ENCODE assay signal across 8 cellular contexts in the genomic region with DNA sequence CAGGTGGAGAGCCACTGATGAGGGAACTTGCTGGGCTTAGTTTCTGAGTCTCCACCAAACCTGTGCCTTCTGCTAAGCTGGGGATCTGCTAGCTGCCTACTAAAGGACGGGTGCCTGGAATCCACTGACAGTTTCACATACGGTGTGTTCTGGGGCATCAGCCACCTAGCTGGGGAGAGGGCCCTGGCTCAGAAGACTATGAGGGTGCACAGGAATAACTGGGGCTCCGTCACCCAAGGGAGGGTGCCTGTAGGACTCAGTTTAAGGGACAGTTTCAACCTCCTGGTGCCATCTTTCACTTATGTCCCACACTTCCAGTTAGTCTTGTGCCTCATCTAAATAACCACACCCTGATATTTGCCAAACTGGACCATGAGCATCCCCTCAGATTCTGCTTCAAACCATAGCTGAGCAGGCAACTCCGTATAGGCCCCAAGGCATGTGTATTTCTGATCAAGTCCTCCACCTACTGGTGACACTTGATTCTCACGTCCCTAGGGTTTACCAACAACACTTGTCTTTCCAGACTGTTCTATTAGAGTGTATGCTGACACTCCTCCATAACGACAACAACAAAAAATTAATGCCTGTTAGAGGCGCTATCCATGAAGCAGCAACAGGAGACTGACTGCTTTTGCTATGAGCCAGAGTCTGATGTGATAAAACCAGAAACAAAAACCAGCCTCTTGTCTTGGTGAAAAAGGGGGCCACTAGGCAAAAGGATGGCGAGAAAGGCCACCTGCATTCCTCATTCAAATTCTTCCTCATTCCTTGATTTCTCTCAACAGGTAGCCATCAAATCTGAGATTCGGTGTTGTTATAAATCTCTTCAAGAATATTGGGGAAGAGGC. TPM values are rescaled to one million over a fixed set of nuclear protein-coding genes. Genes with fewer than 3 reads are reported as not detected.
DNase-seq lines count a peak whose midpoint lies in the region; ATAC-seq and TF ChIP-seq lines count a peak whose summit lies in the region.

No MANE protein-coding gene starts in this region.

- WGBS in suprapubic skin: 52% methylated on average over 9 of the region's 9 CpGs

- no peak overlapping the region for H3K4me2 ChIP-seq in MM.1S (ENCODE audit: low read depth, low read length)

- TF ChIP-seq EP300 in suprapubic skin (IDR thresholded peaks at IDR 0.05): no peak

- no peak for TF ChIP-seq POLR2A in suprapubic skin (IDR thresholded peaks at IDR 0.05)

- TF ChIP-seq CTCF in AG10803 (conservative IDR thresholded peaks at IDR 0.05; ENCODE audit: low read length) (peak; percentile 79), GM12875 (IDR thresholded peaks at IDR 0.05; ENCODE audit: borderline replicate concordance, insufficient read depth, low read depth, low read length) (peak; percentile 53; the same call in 1 of the 2 replicates), MM.1S (IDR thresholded peaks at IDR 0.05; ENCODE audit: low read length) (peak; percentile 81), cardiac fibroblast (IDR thresholded peaks at IDR 0.05; ENCODE audit: low read depth, low read length) (peak; percentile 50), suprapubic skin (IDR thresholded peaks at IDR 0.05) (peak; percentile 8 to 32)

- no peaks in the 10 kb centered on the region for H3K79me2 ChIP-seq in MM.1S (ENCODE audit: low read length)

- H3K4me1 ChIP-seq in MM.1S (ENCODE audit: low read length) (no peaks in the 10 kb centered on the region), suprapubic skin (no peaks in the 10 kb centered on the region)

- no peaks in the 10 kb centered on the region for H3K36me3 ChIP-seq in MM.1S (replicated peaks; ENCODE audit: insufficient read depth, low read length)
- no peaks in the 10 kb centered on the region for H3K36me3 ChIP-seq in suprapubic skin

- H3K27ac ChIP-seq in MM.1S (ENCODE audit: low read length) (no peak overlapping the region), suprapubic skin (no peak overlapping the region)

- H3F3A ChIP-seq in MM.1S (ENCODE audit: insufficient read depth, low read length): no peaks in the 10 kb centered on the region

- H3K4me3 ChIP-seq in AG10803 (ENCODE audit: low read length) (no peak overlapping the region), GM12875 (ENCODE audit: low read depth, low read length) (no peak overlapping the region), MM.1S (ENCODE audit: low read length) (no peak overlapping the region), cardiac fibroblast (replicated peaks in 1 of 2; ENCODE audit: low read depth in 2 of 2, low read length in 2 of 2) (no peak overlapping the region), suprapubic skin (no peak overlapping the region)

- no peaks in the 10 kb centered on the region for H3K9me2 ChIP-seq in MM.1S (replicated peaks; ENCODE audit: insufficient read depth, low read length)

- ATAC-seq in HG03378 (IDR thresholded peaks at IDR 0.05; ENCODE audit: unreplicated experiment): no peak

- H3K9me3 ChIP-seq in MM.1S (replicated peaks; ENCODE audit: insufficient read depth, low read length) (no peaks in the 10 kb centered on the region), suprapubic skin (no peaks in the 10 kb centered on the region)

- H3K27me3 ChIP-seq in MM.1S (replicated peaks; ENCODE audit: insufficient read depth, low read length) (no peaks in the 10 kb centered on the region), suprapubic skin (no peaks in the 10 kb centered on the region)

- DNase-seq in AG10803 (ENCODE audit: low read depth): peak; percentile 71
- peak; percentile 77 for DNase-seq in MM.1S
- peak; percentile 35 for DNase-seq in SK-N-DZ (ENCODE audit: low spot score)
- peak; percentile 75 to 79 for DNase-seq in cardiac fibroblast (ENCODE audit: low read depth in 2 of 2)
- peak; percentile 78 for DNase-seq in left kidney (ENCODE audit: low read depth, low spot score)
- no peak for DNase-seq in suprapubic skin (ENCODE audit: low spot score in 2 of 2)

- 0 out of 2 replicates have a peak overlapping the region, but pooled peaks have one; percentile 21 for H2AFZ ChIP-seq in MM.1S (ENCODE audit: low read length)

- H4K20me1 ChIP-seq in MM.1S (ENCODE audit: insufficient read depth, low read length): no peaks in the 10 kb centered on the region

- H3K9ac ChIP-seq in MM.1S (ENCODE audit: low read length): no peak overlapping the region

RNA-seq across cellular contexts. Expression of gene PAXBP1, which starts 55.0 kb away (rescaled TPM):
- polyA plus RNA-seq in SK-N-DZ (2014; cell fraction: cytosol; rRNA removed): 44.3 and 47.0 TPM in 2 replicates
- polyA plus RNA-seq in SK-N-DZ (2014; cell fraction: nucleus; rRNA removed): 399 and 504 TPM in 2 replicates
- total RNA-seq in suprapubic skin: 100 to 1,000 TPM in 1 of 4 donors, 10 to 100 TPM in 3; 24.6 to 116 (median 29.3) TPM

Comparison
In these comparisons a context has a peak if more than half of its experiments do, and no peak if none do; other contexts are left out.
1. DNase-seq: peak in AG10803 (single experiment), MM.1S (single experiment), SK-N-DZ (single experiment), cardiac fibroblast (2 of 2) and left kidney (single experiment); none in suprapubic skin (0 of 2).
2. CTCF ChIP-seq: peak in every context shown above with its lines; median percentile 81 in MM.1S; 79 in AG10803; 53 in GM12875; 50 in cardiac fibroblast; 20 in suprapubic skin.